24 cellular contexts compared by ENCODE assay signal in the genomic region with DNA sequence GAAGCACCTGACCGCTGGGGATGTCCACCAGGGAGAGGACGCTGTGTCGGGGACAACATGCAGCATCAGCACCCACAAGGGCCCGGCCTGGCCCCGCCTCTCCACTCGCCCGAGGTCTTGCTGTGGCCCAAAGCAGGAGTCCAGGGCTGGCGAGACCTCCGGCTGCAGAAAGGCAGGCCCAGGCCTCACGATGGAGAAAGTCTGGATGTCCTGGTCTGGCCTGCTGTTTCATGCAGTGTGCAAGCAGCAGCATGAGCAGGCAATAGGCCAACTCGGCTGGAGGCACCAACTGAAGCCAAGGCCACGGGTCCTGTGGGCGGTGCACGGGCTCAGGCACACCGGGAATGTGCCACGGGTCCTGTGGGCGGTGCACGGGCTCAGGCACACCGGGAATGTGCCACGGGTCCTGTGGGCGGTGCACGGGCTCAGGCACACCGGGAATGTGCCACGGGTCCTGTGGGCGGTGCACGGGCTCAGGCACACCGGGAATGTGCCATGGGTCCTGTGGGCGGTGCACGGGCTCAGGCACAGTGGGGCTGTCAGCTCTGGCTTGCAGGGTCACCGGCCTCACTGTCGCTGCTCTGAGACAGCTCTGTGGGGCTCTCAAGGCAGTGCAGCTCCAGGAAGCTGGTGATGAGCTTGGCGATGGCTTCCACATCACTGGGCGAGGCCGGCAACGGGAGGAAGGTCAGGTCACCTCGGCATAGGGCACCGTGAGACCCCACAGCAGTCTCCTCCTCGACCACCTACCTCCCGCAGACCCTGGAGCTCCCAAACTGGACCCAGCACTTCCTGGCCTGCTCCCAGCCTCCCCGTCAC. TPM values are rescaled to one million over a fixed set of nuclear protein-coding genes. Genes with fewer than 3 reads are reported as not detected.
A peak's percentile ranks its signal among the peaks of the same experiment; 100 is the strongest.
DNase-seq lines count a peak whose midpoint lies in the region; ATAC-seq and TF ChIP-seq lines count a peak whose summit lies in the region.
"Had no signal": no experiment of that assay in that cellular context is flagged by ENCODE, and none has a peak within 500 bp of the region (broad histone marks: within the 10 kb centered on the region; RNA-seq: fewer than 3 reads in every experiment).

No MANE protein-coding gene starts in this region.

- intact Hi-C loops in posterior cingulate gyrus (cut with DNase I) (no loop called here), sigmoid colon (cut with DNase I) (no loop called here)

- peak overlapping the region in 4 of 11 experiments; percentile 1 to 64 (median 60); a peak in 3 of 22 replicates for H3K9ac ChIP-seq in BLaER1 treated with 17β-estradiol and CSF1 and Interleukin-3, amounts not matched to agents 10 nM and 100 nM
- H3K9ac ChIP-seq: KMS-11 had no signal

- peak overlapping the region in 3 of 11 experiments; percentile 13 to 64 (median 43); a peak in 3 of 22 replicates for H3K27ac ChIP-seq in BLaER1 treated with 17β-estradiol and CSF1 and Interleukin-3, amounts not matched to agents 10 nM and 100 nM
- peak overlapping the region; percentile 61 for H3K27ac ChIP-seq in RWPE1
- no peak overlapping the region for H3K27ac ChIP-seq in sigmoid colon
- H3K27ac ChIP-seq: C4-2B, KMS-11, PC-9, SJCRH30, uterus, VCaP had no signal

- no peaks in the 10 kb centered on the region for H3K27me3 ChIP-seq in BLaER1 treated with 17β-estradiol and CSF1 and Interleukin-3, amounts not matched to agents 10 nM and 100 nM
- H3K27me3 ChIP-seq in sigmoid colon = no peaks in the 10 kb centered on the region
- H3K27me3 ChIP-seq: SJCRH30, uterus had no signal

- H3K4me3 ChIP-seq in BLaER1 treated with 17β-estradiol and CSF1 and Interleukin-3, amounts not matched to agents 10 nM and 100 nM = peak overlapping the region in 2 of 10 experiments; percentile 30 to 54; a peak in 3 of 20 replicates
- no peak overlapping the region for H3K4me3 ChIP-seq in sigmoid colon
- H3K4me3 ChIP-seq: PC-9, SJCRH30, uterus had no signal

- POLR2A ChIA-PET in RWPE1 (lab: Yijun Ruan, JAX; ENCODE audit: low non-redundant PET) = no interaction called here

- 83 to 91% methylated on average over 38 to 39 of the region's 40 CpGs for WGBS in sigmoid colon, 2 donors

- TF ChIP-seq POLR2A in sigmoid colon (IDR thresholded peaks at IDR 0.05) = no peak

- CTCF ChIA-PET in RWPE1 (lab: Yijun Ruan, JAX) = no interaction called here

- DNase-seq in RWPE1 (ENCODE audit: low spot score) = no peak
- peak in 6 of 10 donors; percentile 44 to 92 (median 74) for DNase-seq in posterior cingulate gyrus
- no peak for DNase-seq in SIG-M5 treated with dmso at 0.1 percent for 504 hours (lab: John Stamatoyannopoulos, UW; ENCODE audit: unreplicated experiment)
- no peak for DNase-seq in sigmoid colon
- no peak for DNase-seq in NK-92 treated with Interleukin-12 subunit alpha and Interleukin-12 subunit beta, amount 100 ng/mL, for 24 hours (lab: John Stamatoyannopoulos, UW)
- DNase-seq: activated CD8-positive, alpha-beta memory T cell treated with anti-CD3 and anti-CD28 coated beads, Interleukin-2, amount 50 U/mL, for 48 hours; activated effector memory CD4-positive, alpha-beta T cell treated with anti-CD3 and anti-CD28 coated beads, Interleukin-2, amount 50 U/mL, for 16 hours; activated naive CD8-positive, alpha-beta T cell treated with anti-CD3 and anti-CD28 coated beads, Interleukin-2, amount 50 U/mL, for 24 hours; left cardiac atrium; midbrain; NCI-H1048; NCI-H1930; NCI-H2227 treated with DMSO at 0.1 percent for 48 hours; PC-9; SJCRH30; stimulated activated CD4-positive, alpha-beta T cell treated with anti-CD3 and anti-CD28 coated beads, Interleukin-4, amount 100 ng/mL, for 4 hours; T-helper 2 cell; uterus had no signal

- peaks cover 49 to 94% (median 72%) of the 10 kb centered on the region in 11 experiments for H4K20me1 ChIP-seq in BLaER1 treated with 17β-estradiol and CSF1 and Interleukin-3, amounts not matched to agents 10 nM and 100 nM

- peaks cover 87 to 98% (median 96%) of the 10 kb centered on the region in 10 experiments for H3K4me1 ChIP-seq in BLaER1 treated with 17β-estradiol and CSF1 and Interleukin-3, amounts not matched to agents 10 nM and 100 nM
- peaks cover 0 to 11% (median 2%) of the 10 kb centered on the region in 4 donors for H3K4me1 ChIP-seq in sigmoid colon

- peaks cover 26 to 78% (median 52%) of the 10 kb centered on the region in 11 experiments for H3K36me3 ChIP-seq in BLaER1 treated with 17β-estradiol and CSF1 and Interleukin-3, amounts not matched to agents 10 nM and 100 nM
- peaks cover 0 to 46% (median 7%) of the 10 kb centered on the region in 4 donors for H3K36me3 ChIP-seq in sigmoid colon
- H3K36me3 ChIP-seq: uterus had no signal

- TF ChIP-seq CTCF in RWPE1 (conservative IDR thresholded peaks at IDR 0.05; ENCODE audit: low read depth) = no peak
- no peak for TF ChIP-seq CTCF in sigmoid colon (IDR thresholded peaks at IDR 0.05)

- no peaks in the 10 kb centered on the region for H3K9me3 ChIP-seq in BLaER1 treated with 17β-estradiol and CSF1 and Interleukin-3, amounts not matched to agents 10 nM and 100 nM (replicated peaks in 1 of 11)
- H3K9me3 ChIP-seq in sigmoid colon = no peaks in the 10 kb centered on the region
- H3K9me3 ChIP-seq: SJCRH30, uterus had no signal

- ATAC-seq in esophagus mucosa = peak; percentile 9
- no peak for ATAC-seq in GM21619 (IDR thresholded peaks at IDR 0.05; ENCODE audit: unreplicated experiment)
- ATAC-seq: activated naive CD8-positive, alpha-beta T cell treated with anti-CD3 and anti-CD28 coated beads, Interleukin-2, amount 50 U/mL, for 24 hours had no signal

- no peak for TF ChIP-seq EP300 in sigmoid colon (IDR thresholded peaks at IDR 0.05)

- peak overlapping the region; percentile 88 to 99 (median 94); a peak in 21 of 22 replicates for H3K4me2 ChIP-seq in BLaER1 treated with 17β-estradiol and CSF1 and Interleukin-3, amounts not matched to agents 10 nM and 100 nM
- H3K4me2 ChIP-seq: KMS-11, PC-9 had no signal

RNA-seq across cellular contexts. Expression of a gene that starts 6.9 kb away (rescaled TPM):
- total RNA-seq in esophagus mucosa (43.5 TPM), sigmoid colon (10 to 100 TPM; 22.8 to 76.6 (median 46.7) TPM)
- polyA plus RNA-seq in sigmoid colon = 100 to 1,000 TPM in 1 of 3 donors, 10 to 100 TPM in 2; 25.8 to 116 (median 32.1) TPM

RNA-seq across cellular contexts. Expression of a gene that starts 14.9 kb away (rescaled TPM):
- total RNA-seq in esophagus mucosa (38.3 TPM), sigmoid colon (10 to 100 TPM; 34.6 to 50.4 (median 43.8) TPM)
- 10 to 100 TPM; 29.4 to 65.8 (median 38.6) TPM for polyA plus RNA-seq in sigmoid colon

RNA-seq across cellular contexts. Expression of a gene that starts 25.3 kb away (rescaled TPM):
- 20.7 TPM for total RNA-seq in esophagus mucosa
- 10 to 100 TPM; 14.1 to 28.2 (median 22.1) TPM for total RNA-seq in sigmoid colon
- 10 to 100 TPM in 1 of 3 donors, 1 to 10 TPM in 2; 6.0 to 23.4 (median 6.9) TPM for polyA plus RNA-seq in sigmoid colon

RNA-seq across cellular contexts. Expression of a gene that starts 25.5 kb away (rescaled TPM):
- total RNA-seq in esophagus mucosa (9.8 TPM), sigmoid colon (10 to 100 TPM; 15.8 to 42.9 (median 24.0) TPM)
- polyA plus RNA-seq in sigmoid colon = 10 to 100 TPM in 2 of 3 donors, 1 to 10 TPM in 1; 9.5 to 46.2 (median 16.2) TPM

Comparison
In these comparisons a context has a peak if more than half of its experiments do, and no peak if none do; other contexts are left out.
1. DNase-seq: peak in posterior cingulate gyrus (6 of 10); none in RWPE1 (single experiment), SIG-M5 treated with dmso at 0.1 percent for 504 hours (single experiment), sigmoid colon (single experiment) and NK-92 treated with Interleukin-12 subunit alpha and Interleukin-12 subunit beta, amount 100 ng/mL, for 24 hours (single experiment).